ENCODE assay signal across 1 cellular context in the genomic region with DNA sequence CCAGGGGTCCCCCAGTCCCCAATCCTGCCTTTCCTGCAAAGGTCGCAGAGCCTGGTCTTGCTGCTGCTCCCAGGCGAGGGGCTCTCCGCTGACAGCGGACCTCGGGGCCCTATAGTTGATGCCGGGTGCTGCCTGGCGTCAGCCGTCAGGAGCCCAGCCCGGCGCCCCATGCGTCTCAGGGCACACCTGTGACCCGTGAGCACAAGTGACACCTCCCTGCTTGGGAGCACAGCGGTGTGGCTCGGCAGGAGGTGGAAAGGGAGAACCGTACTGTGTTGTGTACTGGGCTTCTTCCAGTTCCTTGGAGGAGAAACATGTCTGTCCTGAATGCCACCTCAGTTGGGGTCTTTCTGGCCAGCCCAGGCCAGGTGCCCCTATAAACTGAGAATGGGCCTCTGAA.
TF ChIP-seq lines count a peak whose summit lies in the region.

No MANE protein-coding gene starts in this region.

TF ChIP-seq in SK-N-SH treated with all-trans-retinoic acid at 6 μM for 48 hours, 23 proteins besides CTCF, POLR2A, EP300 and RAD21 (continued from another document):
- TF ChIP-seq, protein P1, sequence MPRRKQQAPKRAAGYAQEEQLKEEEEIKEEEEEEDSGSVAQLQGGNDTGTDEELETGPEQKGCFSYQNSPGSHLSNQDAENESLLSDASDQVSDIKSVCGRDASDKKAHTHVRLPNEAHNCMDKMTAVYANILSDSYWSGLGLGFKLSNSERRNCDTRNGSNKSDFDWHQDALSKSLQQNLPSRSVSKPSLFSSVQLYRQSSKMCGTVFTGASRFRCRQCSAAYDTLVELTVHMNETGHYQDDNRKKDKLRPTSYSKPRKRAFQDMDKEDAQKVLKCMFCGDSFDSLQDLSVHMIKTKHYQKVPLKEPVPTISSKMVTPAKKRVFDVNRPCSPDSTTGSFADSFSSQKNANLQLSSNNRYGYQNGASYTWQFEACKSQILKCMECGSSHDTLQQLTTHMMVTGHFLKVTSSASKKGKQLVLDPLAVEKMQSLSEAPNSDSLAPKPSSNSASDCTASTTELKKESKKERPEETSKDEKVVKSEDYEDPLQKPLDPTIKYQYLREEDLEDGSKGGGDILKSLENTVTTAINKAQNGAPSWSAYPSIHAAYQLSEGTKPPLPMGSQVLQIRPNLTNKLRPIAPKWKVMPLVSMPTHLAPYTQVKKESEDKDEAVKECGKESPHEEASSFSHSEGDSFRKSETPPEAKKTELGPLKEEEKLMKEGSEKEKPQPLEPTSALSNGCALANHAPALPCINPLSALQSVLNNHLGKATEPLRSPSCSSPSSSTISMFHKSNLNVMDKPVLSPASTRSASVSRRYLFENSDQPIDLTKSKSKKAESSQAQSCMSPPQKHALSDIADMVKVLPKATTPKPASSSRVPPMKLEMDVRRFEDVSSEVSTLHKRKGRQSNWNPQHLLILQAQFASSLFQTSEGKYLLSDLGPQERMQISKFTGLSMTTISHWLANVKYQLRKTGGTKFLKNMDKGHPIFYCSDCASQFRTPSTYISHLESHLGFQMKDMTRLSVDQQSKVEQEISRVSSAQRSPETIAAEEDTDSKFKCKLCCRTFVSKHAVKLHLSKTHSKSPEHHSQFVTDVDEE (CRISPR knock-in tag; IDR thresholded peaks at IDR 0.05), result no peak
